ENCODE assay signal across 7 cellular contexts in genomic region chrX:147476008-147476407, GRCh38.
DNase-seq lines count a peak whose midpoint lies in the region; ATAC-seq, FAIRE-seq and TF ChIP-seq lines count a peak whose summit lies in the region.

No MANE protein-coding gene starts in this region.

- H3K9me3 Mint-ChIP-seq in HFFc6: no peaks in the 10 kb centered on the region; the same call in 1 of the 2 replicates

- no peaks in the 10 kb centered on the region for H3K4me1 Mint-ChIP-seq in HFFc6 (ENCODE audit: low read depth)

- POLR2A ChIA-PET in HepG2 (lab: Yijun Ruan, JAX): no interaction called here

- no peaks in the 10 kb centered on the region for H3K36me3 ChIP-seq in HepG2 (replicated peaks in 1 of 2; ENCODE audit: control insufficient read depth in 1 of 2, insufficient read depth in 2 of 2, low read length in 2 of 2)

- no peak for FAIRE-seq in HepG2 (lab: Jason Lieb, UNC)

- DNase-seq in GM03348 (ENCODE audit: low spot score) (peak; percentile 8), HFFc6 (no peak), SK-N-DZ (ENCODE audit: low spot score) (peak; percentile 2), HepG2 (ENCODE audit: low spot score) (peak; percentile 4), NCI-H1048 (lab: John Stamatoyannopoulos, UW) (no peak), foreskin melanocyte (no peak)

- TF ChIP-seq CTCF in HFFc6 (IDR thresholded peaks at IDR 0.05) (peak; percentile 30; the same call in 1 of the 2 replicates), HepG2 (CRISPR knock-in tag; IDR thresholded peaks at IDR 0.05) (peak; percentile 51)

- no TSS peak for BruUV-seq in HepG2 (replicated peaks; lab: Mats Ljungman, UMichigan)

- H3K9ac ChIP-seq in HepG2 (ENCODE audit: insufficient read depth, low read depth, low read length): no peak overlapping the region

- no peaks in the 10 kb centered on the region for H4K20me1 ChIP-seq in HepG2 (ENCODE audit: insufficient read depth, low read length)

- TF ChIP-seq POLR2A in HepG2 (IDR thresholded peaks at IDR 0.05; ENCODE audit: insufficient read depth in 1 of 2, low read depth in 2 of 2, low read length in 2 of 2): no peak

- H3K36me3 Mint-ChIP-seq in HFFc6 (ENCODE audit: low read depth): no peaks in the 10 kb centered on the region

- no peaks in the 10 kb centered on the region for H3K4me1 ChIP-seq in HepG2 (ENCODE audit: insufficient read depth, low read length)

- TF ChIP-seq RAD21 in HepG2 (CRISPR knock-in tag; IDR thresholded peaks at IDR 0.05): no peak

- H3K27me3 Mint-ChIP-seq in HFFc6 (ENCODE audit: insufficient read depth): no peaks in the 10 kb centered on the region

- no peak overlapping the region for H3K4me2 ChIP-seq in HepG2 (ENCODE audit: low read depth, low read length)

- H3K27ac Mint-ChIP-seq in HFFc6: no peak overlapping the region

- 2% methylated on average over 7 of the region's 7 CpGs for WGBS in HepG2 (ENCODE audit: low lambda C conversion rate)

- ATAC-seq in HepG2 (peak; percentile 59; the same call in 2 of the 3 replicates), HG03039 (IDR thresholded peaks at IDR 0.05; ENCODE audit: unreplicated experiment) (no peak)

- H3K79me2 ChIP-seq in HepG2 (ENCODE audit: insufficient read depth, low read length): no peaks in the 10 kb centered on the region

- no peaks in the 10 kb centered on the region for H3K9me3 ChIP-seq in HepG2 (ENCODE audit: low read length)

- H3K27me3 ChIP-seq in HepG2 (ENCODE audit: control insufficient read depth in 1 of 2, insufficient read depth in 2 of 2, low read length in 2 of 2): no peaks in the 10 kb centered on the region

- no peak overlapping the region for H3K27ac ChIP-seq in HepG2 (ENCODE audit: extremely low read length, insufficient read depth, low read length)

- intact Hi-C loops in HepG2 (cut with micrococcal nuclease; ENCODE audit: unreplicated experiment): loop anchor here (5.0 kb wide), 1 partner anchor 76 kb away; no protein-coding TSS in a partner anchor

- in situ Hi-C loops in HepG2 (cut with HindIII; ENCODE audit: extremely low pct_ligation_motif_present, low pct_unique_long_range_greater_than_20kb): no loop called here

- H3K4me3 ChIP-seq in HepG2 (replicated peaks in 1 of 3; ENCODE audit: insufficient read depth in 1 of 3, low read depth in 2 of 3, low read length in 3 of 3): no peak overlapping the region

- TF ChIP-seq EP300 in HepG2 (IDR thresholded peaks at IDR 0.05; ENCODE audit: low read depth in 2 of 2, low read length in 2 of 2) (no peak), HepG2 (CRISPR knock-in tag; IDR thresholded peaks at IDR 0.05; ENCODE audit: borderline replicate concordance) (no peak)

- H3K4me3 Mint-ChIP-seq in HFFc6: no peak overlapping the region

- H2AFZ ChIP-seq in HepG2 (ENCODE audit: low read length): no peak overlapping the region

- CTCF ChIA-PET in HepG2 (lab: Yijun Ruan, JAX; ENCODE audit: low intra/inter-chr PET ratio, low total read pairs): interaction anchor here (0.8 kb wide), 1 partner anchor 328 kb away, joined by 3 read pairs; no protein-coding TSS in a partner anchor

TF ChIP-seq in HepG2, 621 proteins besides CTCF, POLR2A, EP300 and RAD21:
- TF ChIP-seq NR3C1 (CRISPR knock-in tag; IDR thresholded peaks at IDR 0.05): no peak
- peak; percentile 20; the same call in 1 of the 2 replicates for TF ChIP-seq SMC3 (IDR thresholded peaks at IDR 0.05; ENCODE audit: low read length)
- no peak for TF ChIP-seq MED13 (CRISPR knock-in tag; IDR thresholded peaks at IDR 0.05)
- TF ChIP-seq, protein P1, sequence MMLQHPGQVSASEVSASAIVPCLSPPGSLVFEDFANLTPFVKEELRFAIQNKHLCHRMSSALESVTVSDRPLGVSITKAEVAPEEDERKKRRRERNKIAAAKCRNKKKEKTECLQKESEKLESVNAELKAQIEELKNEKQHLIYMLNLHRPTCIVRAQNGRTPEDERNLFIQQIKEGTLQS (CRISPR knock-in tag; IDR thresholded peaks at IDR 0.05): no peak
- TF ChIP-seq STAG1 (CRISPR knock-in tag; IDR thresholded peaks at IDR 0.05): 0 out of 2 replicates have a peak, but pooled peaks have one; percentile 23
- TF ChIP-seq ZNF350 (CRISPR knock-in tag; IDR thresholded peaks at IDR 0.05; ENCODE audit: borderline replicate concordance, low read depth): no peak

Comparison
In these comparisons a context has a peak if more than half of its experiments do, and no peak if none do; other contexts are left out.
1. DNase-seq: peak in GM03348 (single experiment), SK-N-DZ (single experiment) and HepG2 (single experiment); none in HFFc6 (single experiment), NCI-H1048 (single experiment) and foreskin melanocyte (single experiment).